ENCODE assay signal across 16 cellular contexts in genomic region chr1:22267413-22268257, GRCh38.
DNase-seq lines count a peak whose midpoint lies in the region; ATAC-seq, FAIRE-seq and TF ChIP-seq lines count a peak whose summit lies in the region.
"Had no signal": no experiment of that assay in that cellular context is flagged by ENCODE, and none has a peak within 500 bp of the region (broad histone marks: within the 10 kb centered on the region; RNA-seq: fewer than 3 reads in every experiment).

No MANE protein-coding gene starts in this region.

- H3K9me3 ChIP-seq in lower lobe of right lung (no peaks in the 10 kb centered on the region), neural progenitor cell (ENCODE audit: low read depth) (no peaks in the 10 kb centered on the region), small intestine (ENCODE audit: control insufficient read depth, low read depth) (no peaks in the 10 kb centered on the region), Karpas-422 (ENCODE audit: low read length) (no peaks in the 10 kb centered on the region)
- H3K9me3 ChIP-seq: BE2C had no signal

- H3F3A ChIP-seq in neural progenitor cell (ENCODE audit: low read depth) = peaks cover 7% of the 10 kb centered on the region

- no peak for DNase-seq in WTC11 (ENCODE audit: low spot score)
- peak; percentile 15 for DNase-seq in lower lobe of right lung
- no peak for DNase-seq in neural progenitor cell (ENCODE audit: low spot score)
- peak; percentile 12 for DNase-seq in small intestine
- no peak for DNase-seq in NCI-H128 (lab: John Stamatoyannopoulos, UW; ENCODE audit: unreplicated experiment)
- DNase-seq in Karpas-422 = no peak
- DNase-seq: BE2C; CD4-positive, alpha-beta memory T cell; DMS79 had no signal

- H3K9me2 ChIP-seq in Karpas-422 (replicated peaks; ENCODE audit: insufficient read depth, low read length) = no peaks in the 10 kb centered on the region

- intact Hi-C loops in lower lobe of right lung (cut with DNase I) = no loop called here

- H3K27ac Mint-ChIP-seq in WTC11 = peak overlapping the region; percentile 30; the same call in 1 of the 2 replicates
- H3K27ac Mint-ChIP-seq in neural progenitor cell = peak overlapping the region; percentile 72
- H3K27ac Mint-ChIP-seq: CD4-positive, alpha-beta memory T cell had no signal

- 67 to 72% (median 72%) methylated on average over 19 to 24 of the region's 24 CpGs for WGBS in small intestine, 3 donors

- H3K27ac ChIP-seq in lower lobe of right lung = no peak overlapping the region
- H3K27ac ChIP-seq in neural progenitor cell = no peak overlapping the region
- no peak overlapping the region for H3K27ac ChIP-seq in small intestine (ENCODE audit: low read depth in 1 of 2, low read length in 1 of 2)
- no peak overlapping the region for H3K27ac ChIP-seq in Karpas-422 (ENCODE audit: low read length)
- H3K27ac ChIP-seq: C4-2B, HL-60 had no signal

- H3K27me3 ChIP-seq in lower lobe of right lung (ENCODE audit: low read depth) (no peaks in the 10 kb centered on the region), neural progenitor cell (peaks cover 98% of the 10 kb centered on the region), small intestine (ENCODE audit: control insufficient read depth in 2 of 2, insufficient read depth in 2 of 2, low read length in 2 of 2) (no peaks in the 10 kb centered on the region), Karpas-422 (ENCODE audit: low read length) (no peaks in the 10 kb centered on the region)
- H3K27me3 ChIP-seq: BE2C had no signal

- ATAC-seq in WTC11 (no peak), lower lobe of right lung (no peak), HG03159 (IDR thresholded peaks at IDR 0.05; ENCODE audit: unreplicated experiment) (no peak), GM18867 (IDR thresholded peaks at IDR 0.05; ENCODE audit: unreplicated experiment) (no peak)

- H3K4me1 ChIP-seq in lower lobe of right lung = no peaks in the 10 kb centered on the region
- H3K4me1 ChIP-seq in neural progenitor cell = peaks cover 12% of the 10 kb centered on the region
- H3K4me1 ChIP-seq in small intestine (ENCODE audit: control insufficient read depth in 2 of 2, insufficient read depth in 1 of 2, low read depth in 1 of 2, low read length in 1 of 2) = no peaks in the 10 kb centered on the region
- H3K4me1 ChIP-seq in Karpas-422 (ENCODE audit: low read length) = no peaks in the 10 kb centered on the region

- no peaks in the 10 kb centered on the region for H3K36me3 Mint-ChIP-seq in WTC11
- peaks cover 2% of the 10 kb centered on the region for H3K36me3 Mint-ChIP-seq in neural progenitor cell
- H3K36me3 Mint-ChIP-seq: CD4-positive, alpha-beta memory T cell had no signal

- POLR2A ChIA-PET in WTC11 (lab: Charles Lee) = interaction anchor here (0.6 kb wide), 2 partner anchors 74 to 1359 kb away, joined by 4 to 7 read pairs; no protein-coding TSS in a partner anchor

- no peak overlapping the region for H3K4me3 ChIP-seq in lower lobe of right lung
- H3K4me3 ChIP-seq in neural progenitor cell = no peak overlapping the region
- no peak overlapping the region for H3K4me3 ChIP-seq in small intestine (ENCODE audit: low read depth in 1 of 2, low read length in 2 of 2)
- no peak overlapping the region for H3K4me3 ChIP-seq in Karpas-422 (ENCODE audit: low read length)

- no peak for TF ChIP-seq CTCF in WTC11 (IDR thresholded peaks at IDR 0.05)
- no peak for TF ChIP-seq CTCF in lower lobe of right lung (IDR thresholded peaks at IDR 0.05)
- TF ChIP-seq CTCF in neural progenitor cell (IDR thresholded peaks at IDR 0.05) = no peak

- H3K36me3 ChIP-seq in lower lobe of right lung (no peaks in the 10 kb centered on the region), neural progenitor cell (no peaks in the 10 kb centered on the region), small intestine (ENCODE audit: control insufficient read depth in 2 of 2, insufficient read depth in 2 of 2, low read length in 2 of 2) (no peaks in the 10 kb centered on the region), Karpas-422 (ENCODE audit: insufficient read depth, low read length) (no peaks in the 10 kb centered on the region)
- H3K36me3 ChIP-seq: BE2C had no signal

- peaks cover 41% of the 10 kb centered on the region for H3K4me1 Mint-ChIP-seq in WTC11
- peaks cover 62% of the 10 kb centered on the region for H3K4me1 Mint-ChIP-seq in neural progenitor cell
- H3K4me1 Mint-ChIP-seq: CD4-positive, alpha-beta memory T cell had no signal

- H3K9ac ChIP-seq in neural progenitor cell (no peak overlapping the region), Karpas-422 (ENCODE audit: low read length) (no peak overlapping the region)

- FAIRE-seq in small intestine (lab: Jason Lieb, UNC) = no peak
- FAIRE-seq: A204.1, GM12891, GM19239 had no signal

- H3K9me3 Mint-ChIP-seq in WTC11 (no peaks in the 10 kb centered on the region), neural progenitor cell (no peaks in the 10 kb centered on the region)
- H3K9me3 Mint-ChIP-seq: CD4-positive, alpha-beta memory T cell had no signal

- no peaks in the 10 kb centered on the region; the same call in 1 of the 2 replicates for H3K27me3 Mint-ChIP-seq in WTC11 (ENCODE audit: low read depth)
- peaks cover 33% of the 10 kb centered on the region for H3K27me3 Mint-ChIP-seq in neural progenitor cell (ENCODE audit: insufficient read depth, low read depth)

- peaks cover 59% of the 10 kb centered on the region for H4K20me1 ChIP-seq in neural progenitor cell (ENCODE audit: low read depth)
- H4K20me1 ChIP-seq in Karpas-422 (ENCODE audit: insufficient read depth, low read depth, low read length) = 0 out of 2 replicates have a peak, but pooled peaks cover 3% of the 10 kb centered on the region

- no peak overlapping the region for H3K4me2 ChIP-seq in neural progenitor cell
- no peak overlapping the region for H3K4me2 ChIP-seq in Karpas-422 (ENCODE audit: low read depth, low read length, poor library complexity, severe bottlenecking)

- CTCF ChIA-PET in WTC11 (lab: Charles Lee) = interaction anchor here (0.6 to 1.1 kb wide), 4 partner anchors 9 to 34 kb away, joined by 3 to 4 read pairs (median 4); no protein-coding TSS in a partner anchor

- no peak overlapping the region for H3K4me3 Mint-ChIP-seq in WTC11
- no peak overlapping the region for H3K4me3 Mint-ChIP-seq in neural progenitor cell
- H3K4me3 Mint-ChIP-seq: CD4-positive, alpha-beta memory T cell had no signal

- H3K79me2 ChIP-seq in neural progenitor cell (ENCODE audit: low read depth) (no peaks in the 10 kb centered on the region), Karpas-422 (ENCODE audit: low read length) (no peaks in the 10 kb centered on the region)

- H2AFZ ChIP-seq in neural progenitor cell (replicated peaks) (no peak overlapping the region), Karpas-422 (ENCODE audit: low read length) (no peak overlapping the region)

TF ChIP-seq in WTC11, 78 proteins besides CTCF, POLR2A, EP300 and RAD21 (continues in another document):
- TF ChIP-seq ZNF138 (CRISPR knock-in tag; conservative IDR thresholded peaks at IDR 0.05) (no peak), ETV6 (CRISPR knock-in tag; IDR thresholded peaks at IDR 0.05) (no peak), GTF2I (CRISPR knock-in tag; conservative IDR thresholded peaks at IDR 0.05) (no peak), FOXP4 (CRISPR knock-in tag; IDR thresholded peaks at IDR 0.05) (no peak), ZMAT4 (CRISPR knock-in tag; IDR thresholded peaks at IDR 0.05) (no peak), ZNF219 (CRISPR knock-in tag; IDR thresholded peaks at IDR 0.05; ENCODE audit: borderline replicate concordance) (no peak), ATF6 (CRISPR knock-in tag; IDR thresholded peaks at IDR 0.05) (no peak), KAT7 (CRISPR knock-in tag; IDR thresholded peaks at IDR 0.05; ENCODE audit: borderline replicate concordance) (no peak), OVOL2 (CRISPR knock-in tag; IDR thresholded peaks at IDR 0.05; ENCODE audit: borderline replicate concordance) (no peak), MXD4 (CRISPR knock-in tag; IDR thresholded peaks at IDR 0.05; ENCODE audit: borderline replicate concordance) (no peak)

Comparison
In these comparisons a context has a peak if more than half of its experiments do, and no peak if none do; other contexts are left out.
1. DNase-seq: peak in lower lobe of right lung (single experiment) and small intestine (single experiment); none in WTC11 (single experiment), neural progenitor cell (single experiment), NCI-H128 (single experiment) and Karpas-422 (single experiment).